9 cellular contexts compared by ENCODE assay signal in the genomic region with DNA sequence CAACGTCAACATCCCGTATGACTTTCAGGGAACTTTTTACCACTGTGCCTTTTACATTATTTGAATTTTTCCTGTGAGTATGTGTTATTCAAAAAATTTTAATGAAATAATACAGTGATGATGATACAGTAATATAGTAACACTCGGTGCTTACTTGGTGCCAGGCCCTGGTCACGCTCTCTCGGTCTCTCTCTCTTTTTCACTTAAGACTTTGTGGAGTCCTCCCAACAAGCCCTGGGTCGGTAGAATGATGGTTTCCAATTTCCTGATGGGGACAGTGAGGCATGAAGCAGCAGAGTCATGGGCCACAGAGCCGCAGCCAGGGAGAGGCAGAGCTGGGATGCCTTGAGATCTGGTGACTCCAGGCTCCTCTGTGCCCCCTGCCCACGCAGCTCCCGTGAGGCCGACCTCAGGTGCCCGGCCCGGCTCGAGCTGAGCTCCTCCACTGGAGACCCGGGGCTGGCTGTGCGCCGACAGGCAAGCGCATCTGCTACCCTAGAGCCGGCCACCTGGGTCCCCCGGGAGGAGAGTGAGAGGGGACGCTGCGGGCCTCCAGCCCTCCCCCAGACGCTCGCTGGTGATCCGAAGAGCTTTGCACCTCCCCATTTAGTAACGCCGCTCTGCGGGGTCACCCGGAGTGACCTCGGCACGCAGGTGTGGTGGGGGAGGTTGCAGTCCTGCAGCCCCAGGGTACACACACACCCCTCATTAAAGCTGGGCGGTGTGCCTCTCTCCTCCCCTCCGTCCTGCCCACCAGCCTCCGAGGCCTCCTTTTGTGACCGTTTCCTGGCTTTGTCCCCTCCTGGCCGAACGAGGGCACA. TPM values are rescaled to one million over a fixed set of nuclear protein-coding genes. Genes with fewer than 3 reads are reported as not detected.
DNase-seq lines count a peak whose midpoint lies in the region; ATAC-seq and TF ChIP-seq lines count a peak whose summit lies in the region.
"Had no signal": no experiment of that assay in that cellular context is flagged by ENCODE, and none has a peak within 500 bp of the region (broad histone marks: within the 10 kb centered on the region; RNA-seq: fewer than 3 reads in every experiment).

No MANE protein-coding gene starts in this region.

- BruUV-seq in Panc1 (replicated peaks; lab: Mats Ljungman, UMichigan) = no TSS peak

- in situ Hi-C loops in GM23248 (cut with MboI) (no loop called here), Panc1 (cut with HindIII; ENCODE audit: low pct_unique_long_range_greater_than_20kb, low sequenced_read_pairs) (no loop called here), gastrocnemius medialis (cut with MboI; ENCODE audit: low sequenced_read_pairs in 4 of 4) (loop anchor here in 1 of 4 donors (5.0 kb wide), 1 partner anchor 48 kb away; the partner anchor contains the start of gene FIZ1)

- H3K27ac ChIP-seq in GM23248 (peak overlapping the region; percentile 82), Panc1 (ENCODE audit: low read length) (peak overlapping the region; percentile 94), gastrocnemius medialis (peak overlapping the region; percentile 90 to 98 (median 94))
- H3K27ac ChIP-seq: KMS-11 had no signal

- TF ChIP-seq CTCF in Panc1 (IDR thresholded peaks at IDR 0.05) (no peak), fibroblast of the aortic adventitia (IDR thresholded peaks at IDR 0.05; ENCODE audit: insufficient read depth, low read length) (no peak), gastrocnemius medialis (IDR thresholded peaks at IDR 0.05 in 4 of 5, conservative IDR thresholded peaks at IDR 0.05 in 1 of 5) (peak in 1 of 5 experiments; percentile 15)

- H3K27ac Mint-ChIP-seq in activated CD4-positive, alpha-beta T cell treated with anti-CD3 and anti-CD28 coated beads for 36 hours = no peak overlapping the region

- H3K4me3 Mint-ChIP-seq in activated CD4-positive, alpha-beta T cell treated with anti-CD3 and anti-CD28 coated beads for 36 hours = no peak overlapping the region

- peak; percentile 20 to 21 for TF ChIP-seq POLR2A in gastrocnemius medialis (IDR thresholded peaks at IDR 0.05)

- H2AFZ ChIP-seq in GM23248 = peak overlapping the region; percentile 66

- no peaks in the 10 kb centered on the region for H3K79me2 ChIP-seq in GM23248 (ENCODE audit: insufficient read depth)

- H3K27me3 ChIP-seq in GM23248 (replicated peaks; ENCODE audit: insufficient read depth) = no peaks in the 10 kb centered on the region
- no peaks in the 10 kb centered on the region for H3K27me3 ChIP-seq in Panc1 (ENCODE audit: control insufficient read depth, insufficient read depth, low read length)
- no peaks in the 10 kb centered on the region for H3K27me3 ChIP-seq in gastrocnemius medialis

- CTCF ChIA-PET in Panc1 (lab: Charles Lee) = no interaction called here
- CTCF ChIA-PET in activated CD4-positive, alpha-beta T cell treated with anti-CD3 and anti-CD28 coated beads for 36 hours (lab: Charles Lee) = no interaction called here

- H3K36me3 ChIP-seq in GM23248 (ENCODE audit: low read depth) = no peaks in the 10 kb centered on the region
- no peaks in the 10 kb centered on the region for H3K36me3 ChIP-seq in Panc1 (ENCODE audit: control insufficient read depth, insufficient read depth, low read length)
- H3K36me3 ChIP-seq in gastrocnemius medialis = no peaks in the 10 kb centered on the region

- ATAC-seq in Panc1 = peak; percentile 69
- peak; percentile 67 to 72 for ATAC-seq in gastrocnemius medialis
- ATAC-seq in GM18498 (IDR thresholded peaks at IDR 0.05; ENCODE audit: unreplicated experiment) = no peak
- ATAC-seq in activated CD4-positive, alpha-beta T cell treated with anti-CD3 and anti-CD28 coated beads for 36 hours = no peak

- POLR2A ChIA-PET in Panc1 (lab: Charles Lee) = interaction anchor here (0.7 to 0.9 kb wide), 2 partner anchors 11 to 49 kb away, joined by 3 to 12 read pairs; partner anchors contain the start of gene FIZ1
- POLR2A ChIA-PET in activated CD4-positive, alpha-beta T cell treated with anti-CD3 and anti-CD28 coated beads for 36 hours (lab: Charles Lee) = no interaction called here

- no peaks in the 10 kb centered on the region for H3K9me3 Mint-ChIP-seq in activated CD4-positive, alpha-beta T cell treated with anti-CD3 and anti-CD28 coated beads for 36 hours (ENCODE audit: low read depth)

- no peaks in the 10 kb centered on the region for H3K4me1 Mint-ChIP-seq in activated CD4-positive, alpha-beta T cell treated with anti-CD3 and anti-CD28 coated beads for 36 hours

- H3K4me3 ChIP-seq in GM23248 (peak overlapping the region; percentile 43), Panc1 (ENCODE audit: low read depth in 2 of 2, low read length in 2 of 2) (peak overlapping the region; percentile 37 to 48), fibroblast of the aortic adventitia (ENCODE audit: low read depth, low read length) (peak overlapping the region; percentile 13), gastrocnemius medialis (peak overlapping the region; percentile 31 to 52 (median 42))

- peak; percentile 91 for DNase-seq in GM23248
- DNase-seq in Panc1 (ENCODE audit: low read depth, low spot score) = peak; percentile 87
- DNase-seq in fibroblast of the aortic adventitia (ENCODE audit: low read depth) = peak; percentile 90
- DNase-seq in gastrocnemius medialis = peak; percentile 88 to 89
- no peak for DNase-seq in stimulated activated CD4-positive, alpha-beta T cell treated with anti-CD3 and anti-CD28 coated beads, Interleukin-15, amount 100 ng/mL, for 24 hours
- DNase-seq in foreskin melanocyte = no peak
- no peak for DNase-seq in activated CD4-positive, alpha-beta T cell treated with anti-CD3 and anti-CD28 coated beads for 36 hours

- 1 to 4% methylated on average over 20 to 32 of the region's 36 CpGs for WGBS in GM23248 (ENCODE audit: low coverage in 1 of 2, low lambda C conversion rate in 2 of 2, missing lambda C conversion rate in 2 of 2), 2 experiments

- H3F3A ChIP-seq in GM23248 (ENCODE audit: insufficient read depth) = peaks cover 15% of the 10 kb centered on the region

- no peaks in the 10 kb centered on the region for H4K20me1 ChIP-seq in GM23248 (ENCODE audit: insufficient read depth)

- H3K4me1 ChIP-seq in GM23248 (ENCODE audit: insufficient read depth) = peaks cover 20% of the 10 kb centered on the region
- peaks cover 62% of the 10 kb centered on the region for H3K4me1 ChIP-seq in Panc1 (ENCODE audit: control insufficient read depth, insufficient read depth, low read length)
- peaks cover 70 to 74% of the 10 kb centered on the region in 2 donors for H3K4me1 ChIP-seq in gastrocnemius medialis

- no peaks in the 10 kb centered on the region for H3K9me2 ChIP-seq in GM23248 (ENCODE audit: insufficient read depth)

- H3K27me3 Mint-ChIP-seq in activated CD4-positive, alpha-beta T cell treated with anti-CD3 and anti-CD28 coated beads for 36 hours = peaks cover 20% of the 10 kb centered on the region

- intact Hi-C loops in Panc1 (cut with micrococcal nuclease; ENCODE audit: unreplicated experiment) = loop anchor here (5.0 kb wide), 1 partner anchor 33 kb away; the partner anchor contains the start of gene ZNF579
- intact Hi-C loops in gastrocnemius medialis (cut with DNase I; ENCODE audit: low total_unique reads) = no loop called here
- intact Hi-C loops in activated CD4-positive, alpha-beta T cell treated with anti-CD3 and anti-CD28 coated beads for 36 hours (cut with DNase I, micrococcal nuclease) = no loop called here

- H3K9ac ChIP-seq in GM23248 = peak overlapping the region; percentile 74
- H3K9ac ChIP-seq: KMS-11 had no signal

- peak overlapping the region; percentile 71 for H3K4me2 ChIP-seq in GM23248 (ENCODE audit: unreplicated experiment)
- H3K4me2 ChIP-seq: KMS-11 had no signal

- no peaks in the 10 kb centered on the region for H3K9me3 ChIP-seq in GM23248 (ENCODE audit: low read depth)
- no peaks in the 10 kb centered on the region for H3K9me3 ChIP-seq in Panc1 (ENCODE audit: control insufficient read depth, insufficient read depth, low read depth, low read length)
- no peaks in the 10 kb centered on the region for H3K9me3 ChIP-seq in gastrocnemius medialis

- H3K36me3 Mint-ChIP-seq in activated CD4-positive, alpha-beta T cell treated with anti-CD3 and anti-CD28 coated beads for 36 hours (ENCODE audit: low read depth) = no peaks in the 10 kb centered on the region

RNA-seq across cellular contexts. Expression of gene SBK3, which starts 4.4 kb away (rescaled TPM):
- total RNA-seq in GM23248 (2014; rRNA removed; shearing (Covaris generic)) = not detected in 2 replicates
- polyA plus RNA-seq in GM23248 (2016; fragmentation: Nextera tagmentation; extraction: Ambion mirVana) = not detected in 2 replicates
- total RNA-seq in Panc1 (2021; ENCODE audit: unreplicated experiment) (4.0 TPM), fibroblast of the aortic adventitia (ENCODE audit: low replicate concordance) (0.25 TPM in 1 of 2 replicates, not detected in the other), gastrocnemius medialis (10 to 100 TPM in 1 of 4 donors, 1 to 10 TPM in 3; 3.1 to 24.1 (median 6.8) TPM)
- 8.8 TPM for polyA plus RNA-seq in Panc1 (2012; ENCODE audit: insufficient read length)
- total RNA-seq in activated CD4-positive, alpha-beta T cell treated with anti-CD3 and anti-CD28 coated beads for 36 hours = not detected

RNA-seq across cellular contexts. Expression of gene SBK2, which starts 12.8 kb away (rescaled TPM):
- not detected in 2 replicates for total RNA-seq in GM23248 (2014; rRNA removed; shearing (Covaris generic))
- polyA plus RNA-seq in GM23248 (2016; fragmentation: Nextera tagmentation; extraction: Ambion mirVana) = not detected in 2 replicates
- total RNA-seq in Panc1 (2021; ENCODE audit: unreplicated experiment) (0.69 TPM), fibroblast of the aortic adventitia (ENCODE audit: low replicate concordance) (not detected in 2 replicates), gastrocnemius medialis (1 to 10 TPM in 3 of 4 donors, not detected in 1; 1.5 to 3.0 (median 1.6) TPM)
- 5.2 TPM for polyA plus RNA-seq in Panc1 (2012; ENCODE audit: insufficient read length)
- total RNA-seq in activated CD4-positive, alpha-beta T cell treated with anti-CD3 and anti-CD28 coated beads for 36 hours = not detected

RNA-seq across cellular contexts. Expression of gene ZNF579, which starts 30.9 kb away (rescaled TPM):
- 7.1 and 7.9 TPM in 2 replicates for total RNA-seq in GM23248 (2014; rRNA removed; shearing (Covaris generic))
- 1.7 and 1.8 TPM in 2 replicates for polyA plus RNA-seq in GM23248 (2016; fragmentation: Nextera tagmentation; extraction: Ambion mirVana)
- total RNA-seq in Panc1 (2021; ENCODE audit: unreplicated experiment) (39.5 TPM), fibroblast of the aortic adventitia (ENCODE audit: low replicate concordance) (4.4 and 7.9 TPM in 2 replicates), gastrocnemius medialis (10 to 100 TPM; 15.0 to 19.3 (median 16.8) TPM)
- polyA plus RNA-seq in Panc1 (2012; ENCODE audit: insufficient read length) = 53.7 TPM
- total RNA-seq in activated CD4-positive, alpha-beta T cell treated with anti-CD3 and anti-CD28 coated beads for 36 hours = 1 to 10 TPM; 7.2 to 7.5 TPM

RNA-seq across cellular contexts. Expression of gene FIZ1, which starts 49.6 kb away (rescaled TPM):
- 3.4 and 5.6 TPM in 2 replicates for total RNA-seq in GM23248 (2014; rRNA removed; shearing (Covaris generic))
- polyA plus RNA-seq in GM23248 (2016; fragmentation: Nextera tagmentation; extraction: Ambion mirVana) = 2.3 TPM in 2 replicates
- total RNA-seq in Panc1 (2021; ENCODE audit: unreplicated experiment) = 28.5 TPM
- polyA plus RNA-seq in Panc1 (2012; ENCODE audit: insufficient read length) = 31.1 TPM
- 3.5 and 4.7 TPM in 2 replicates for total RNA-seq in fibroblast of the aortic adventitia (ENCODE audit: low replicate concordance)
- 10 to 100 TPM in 1 of 4 donors, 1 to 10 TPM in 3; 6.8 to 11.2 (median 7.4) TPM for total RNA-seq in gastrocnemius medialis
- 10 to 100 TPM; 13.6 to 14.7 TPM for total RNA-seq in activated CD4-positive, alpha-beta T cell treated with anti-CD3 and anti-CD28 coated beads for 36 hours

RNA-seq across cellular contexts. Expression of gene ZNF524, which starts 50.4 kb away (rescaled TPM):
- total RNA-seq in GM23248 (2014; rRNA removed; shearing (Covaris generic)) = 9.9 and 17.8 TPM in 2 replicates
- polyA plus RNA-seq in GM23248 (2016; fragmentation: Nextera tagmentation; extraction: Ambion mirVana) = 16.2 and 18.2 TPM in 2 replicates
- total RNA-seq in Panc1 (2021; ENCODE audit: unreplicated experiment) (26.4 TPM), fibroblast of the aortic adventitia (ENCODE audit: low replicate concordance) (1.7 and 10.8 TPM in 2 replicates), gastrocnemius medialis (10 to 100 TPM; 35.6 to 61.7 (median 47.0) TPM)
- 25.3 TPM for polyA plus RNA-seq in Panc1 (2012; ENCODE audit: insufficient read length)
- total RNA-seq in activated CD4-positive, alpha-beta T cell treated with anti-CD3 and anti-CD28 coated beads for 36 hours = 10 to 100 TPM; 16.2 to 18.6 TPM

Comparison
In these comparisons a context has a peak if more than half of its experiments do, and no peak if none do; other contexts are left out.
1. DNase-seq: peak in GM23248 (single experiment), Panc1 (single experiment), fibroblast of the aortic adventitia (single experiment) and gastrocnemius medialis (2 of 2); none in stimulated activated CD4-positive, alpha-beta T cell treated with anti-CD3 and anti-CD28 coated beads, Interleukin-15, amount 100 ng/mL, for 24 hours (single experiment), foreskin melanocyte (single experiment) and activated CD4-positive, alpha-beta T cell treated with anti-CD3 and anti-CD28 coated beads for 36 hours (single experiment).
2. ATAC-seq: peak in Panc1 (single experiment) and gastrocnemius medialis (2 of 2); none in GM18498 (single experiment) and activated CD4-positive, alpha-beta T cell treated with anti-CD3 and anti-CD28 coated beads for 36 hours (single experiment).
3. Peak in every context shown above with its lines, with median percentiles within 50 percentile points of each other: H3K27ac ChIP-seq and H3K4me3 ChIP-seq.